In the genomic region with DNA sequence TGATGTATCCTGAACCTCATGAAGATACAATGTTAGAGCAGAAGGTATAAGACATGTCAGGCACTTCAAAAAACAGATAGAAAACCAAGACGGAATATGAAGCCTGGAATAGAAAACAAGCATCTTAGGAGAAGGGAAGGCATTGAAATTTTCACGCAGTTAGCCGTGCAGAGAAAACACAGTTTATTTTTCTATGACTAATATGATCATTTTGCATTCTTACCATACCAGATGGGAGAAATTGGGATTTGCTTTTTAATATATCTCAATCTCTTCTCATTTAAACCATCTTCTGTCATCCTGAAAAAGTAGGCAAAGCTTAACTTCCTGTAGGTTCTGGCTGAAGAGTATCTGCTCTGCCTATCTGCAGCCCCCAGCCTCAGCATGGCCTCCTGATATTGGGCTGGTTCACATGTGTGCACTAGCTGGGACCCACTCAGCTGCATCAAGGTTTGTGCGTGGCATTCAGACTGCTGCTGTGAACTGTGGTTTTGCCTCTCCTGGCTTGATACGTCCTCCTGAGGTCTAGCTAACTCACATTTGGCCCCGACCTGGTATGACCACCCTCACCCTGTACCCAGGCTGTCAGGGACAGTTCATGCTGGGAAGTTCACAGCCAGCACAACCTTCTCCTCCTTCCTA, we compare ENCODE assay signal across 18 cellular contexts.
DNase-seq lines count a peak whose midpoint lies in the region; ATAC-seq, FAIRE-seq and TF ChIP-seq lines count a peak whose summit lies in the region.
"Had no signal": no experiment of that assay in that cellular context is flagged by ENCODE, and none has a peak within 500 bp of the region (broad histone marks: within the 10 kb centered on the region; RNA-seq: fewer than 3 reads in every experiment).

No MANE protein-coding gene starts in this region.

- dilution Hi-C loops in keratinocyte (cut with MboI; ENCODE audit: extremely low pct_ligation_motif_present, low sequenced_read_pairs) = no loop called here

- no peaks in the 10 kb centered on the region for H3K9me3 ChIP-seq in keratinocyte (ENCODE audit: control insufficient read depth, low read depth, low read length)
- H3K9me3 ChIP-seq in effector memory CD4-positive, alpha-beta T cell (ENCODE audit: control insufficient read depth, low read length) = no peaks in the 10 kb centered on the region
- H3K9me3 ChIP-seq: prostate gland, thyroid gland had no signal

- TF ChIP-seq CTCF in MCF 10A (IDR thresholded peaks at IDR 0.05; ENCODE audit: unreplicated experiment) (no peak), keratinocyte (optimal IDR thresholded peaks at IDR 0.05 in 1 of 3, IDR thresholded peaks at IDR 0.05 in 1 of 3, conservative IDR thresholded peaks at IDR 0.05 in 1 of 3; ENCODE audit: extremely low read depth in 1 of 3, insufficient read depth in 2 of 3, low read length in 3 of 3) (no peak)

- H3K4me2 ChIP-seq in keratinocyte (ENCODE audit: control insufficient read depth, extremely low read depth, insufficient read depth, low read depth, low read length) = no peak overlapping the region

- POLR2A ChIA-PET in MCF 10A (lab: Yijun Ruan, JAX) = interaction anchor here (0.6 to 1.1 kb wide), 2 partner anchors 13 to 15 kb away, joined by 3 to 4 read pairs; no protein-coding TSS in a partner anchor

- peak; percentile 16 for ATAC-seq in stimulated activated effector memory CD8-positive, alpha-beta T cell treated with anti-CD3 and anti-CD28 coated beads, Interleukin-12 subunit alpha, Interleukin-12 subunit beta, amount 100 ng/mL, for 72 hours
- ATAC-seq in GM21381 (IDR thresholded peaks at IDR 0.05; ENCODE audit: unreplicated experiment) = no peak
- ATAC-seq: esophagus mucosa; naive thymus-derived CD4-positive, alpha-beta T cell; T-helper 17 cell had no signal

- H3K4me3 ChIP-seq in keratinocyte (ENCODE audit: control insufficient read depth in 2 of 3, extremely low read depth in 1 of 3, insufficient read depth in 2 of 3, low read depth in 1 of 3, low read length in 3 of 3) = no peak overlapping the region
- no peak overlapping the region for H3K4me3 ChIP-seq in effector memory CD4-positive, alpha-beta T cell (ENCODE audit: insufficient read depth, low read depth, low read length, poor library complexity, severe bottlenecking)
- H3K4me3 ChIP-seq: left ventricle myocardium inferior, prostate gland, thyroid gland had no signal

- CTCF ChIA-PET in MCF 10A (lab: Yijun Ruan, JAX) = interaction anchor here (0.6 kb wide), 1 partner anchor 45 kb away, joined by 5 read pairs; no protein-coding TSS in a partner anchor

- no peaks in the 10 kb centered on the region for H3K9me1 ChIP-seq in keratinocyte (ENCODE audit: control insufficient read depth, extremely low read depth, insufficient read depth, low read length)

- no peak for FAIRE-seq in keratinocyte (lab: Jason Lieb, UNC)

- peaks cover 7% of the 10 kb centered on the region for H3K36me3 Mint-ChIP-seq in MCF 10A (ENCODE audit: insufficient read depth, unreplicated experiment)
- no peaks in the 10 kb centered on the region for H3K36me3 Mint-ChIP-seq in stimulated activated effector memory CD8-positive, alpha-beta T cell treated with anti-CD3 and anti-CD28 coated beads, Interleukin-12 subunit alpha, Interleukin-12 subunit beta, amount 100 ng/mL, for 72 hours
- H3K36me3 Mint-ChIP-seq: activated naive CD8-positive, alpha-beta T cell; naive thymus-derived CD4-positive, alpha-beta T cell had no signal

- H4K20me1 ChIP-seq in keratinocyte (ENCODE audit: control insufficient read depth, extremely low read depth, insufficient read depth, low read length) = no peaks in the 10 kb centered on the region

- H3K4me3 Mint-ChIP-seq in MCF 10A (ENCODE audit: unreplicated experiment) = peak overlapping the region; percentile 56
- H3K4me3 Mint-ChIP-seq in stimulated activated effector memory CD8-positive, alpha-beta T cell treated with anti-CD3 and anti-CD28 coated beads, Interleukin-12 subunit alpha, Interleukin-12 subunit beta, amount 100 ng/mL, for 72 hours = no peak overlapping the region
- H3K4me3 Mint-ChIP-seq: activated naive CD8-positive, alpha-beta T cell; naive thymus-derived CD4-positive, alpha-beta T cell; T-helper 17 cell had no signal

- H3K27ac Mint-ChIP-seq in MCF 10A (ENCODE audit: low read depth, unreplicated experiment) = peak overlapping the region; percentile 94
- no peak overlapping the region for H3K27ac Mint-ChIP-seq in stimulated activated effector memory CD8-positive, alpha-beta T cell treated with anti-CD3 and anti-CD28 coated beads, Interleukin-12 subunit alpha, Interleukin-12 subunit beta, amount 100 ng/mL, for 72 hours
- H3K27ac Mint-ChIP-seq: activated naive CD8-positive, alpha-beta T cell; naive thymus-derived CD4-positive, alpha-beta T cell; T-helper 17 cell had no signal

- no peaks in the 10 kb centered on the region for H3K27me3 ChIP-seq in keratinocyte (ENCODE audit: control insufficient read depth, extremely low read depth, insufficient read depth, low read length)
- no peaks in the 10 kb centered on the region for H3K27me3 ChIP-seq in effector memory CD4-positive, alpha-beta T cell (replicated peaks; ENCODE audit: control insufficient read depth, insufficient read depth, low read length, poor library complexity, severe bottlenecking)
- H3K27me3 ChIP-seq: thyroid gland had no signal

- DNase-seq in ELR (ENCODE audit: low read depth) (peak; percentile 10), MCF 10A (ENCODE audit: unreplicated experiment) (peak; percentile 26), keratinocyte (ENCODE audit: low read depth, low spot score) (no peak), COLO829 (ENCODE audit: low spot score) (no peak), DMS153 (lab: John Stamatoyannopoulos, UW) (no peak)
- DNase-seq in stimulated activated effector memory CD8-positive, alpha-beta T cell treated with anti-CD3 and anti-CD28 coated beads, Interleukin-12 subunit alpha, Interleukin-12 subunit beta, amount 100 ng/mL, for 72 hours (ENCODE audit: low spot score in 2 of 2) = no peak
- no peak for DNase-seq in effector memory CD4-positive, alpha-beta T cell
- DNase-seq: activated CD4-positive, CD25-positive, alpha-beta regulatory T cell treated with anti-CD3 and anti-CD28 coated beads, Interleukin-2, amount 50 U/mL, for 72 hours; activated CD8-positive, alpha-beta memory T cell treated with anti-CD3 and anti-CD28 coated beads, Interleukin-2, amount 50 U/mL, for 48 hours; Calu3; naive thymus-derived CD4-positive, alpha-beta T cell; T-helper 17 cell had no signal

- no peak overlapping the region for H3K27ac ChIP-seq in keratinocyte (ENCODE audit: control insufficient read depth, insufficient read depth, low read length)
- no peak overlapping the region for H3K27ac ChIP-seq in effector memory CD4-positive, alpha-beta T cell (ENCODE audit: insufficient read depth, low read length, poor library complexity, severe bottlenecking)
- H3K27ac ChIP-seq: left ventricle myocardium inferior, prostate gland, thyroid gland had no signal

- no peaks in the 10 kb centered on the region for H3K36me3 ChIP-seq in keratinocyte (ENCODE audit: control insufficient read depth in 2 of 2, extremely low read depth in 1 of 2, insufficient read depth in 2 of 2, low read length in 2 of 2)
- no peaks in the 10 kb centered on the region for H3K36me3 ChIP-seq in effector memory CD4-positive, alpha-beta T cell (ENCODE audit: control insufficient read depth, insufficient read depth, low read length)
- H3K36me3 ChIP-seq: left ventricle myocardium inferior, prostate gland, thyroid gland had no signal

- intact Hi-C loops in MCF 10A (cut with micrococcal nuclease) = no loop called here

- peaks cover 13% of the 10 kb centered on the region for H3K9me3 Mint-ChIP-seq in MCF 10A (ENCODE audit: unreplicated experiment)
- H3K9me3 Mint-ChIP-seq in stimulated activated effector memory CD8-positive, alpha-beta T cell treated with anti-CD3 and anti-CD28 coated beads, Interleukin-12 subunit alpha, Interleukin-12 subunit beta, amount 100 ng/mL, for 72 hours = peaks cover 4% of the 10 kb centered on the region

- H3K4me1 Mint-ChIP-seq in MCF 10A (ENCODE audit: insufficient read depth, unreplicated experiment) = peaks cover 45% of the 10 kb centered on the region
- H3K4me1 Mint-ChIP-seq in stimulated activated effector memory CD8-positive, alpha-beta T cell treated with anti-CD3 and anti-CD28 coated beads, Interleukin-12 subunit alpha, Interleukin-12 subunit beta, amount 100 ng/mL, for 72 hours = no peaks in the 10 kb centered on the region
- H3K4me1 Mint-ChIP-seq: naive thymus-derived CD4-positive, alpha-beta T cell; T-helper 17 cell had no signal

- H3K9ac ChIP-seq in keratinocyte (ENCODE audit: control insufficient read depth, extremely low read depth, insufficient read depth, low read length) = no peak overlapping the region

- BruUV-seq in MCF 10A (replicated peaks; lab: Mats Ljungman, UMichigan) = no TSS peak

- no peaks in the 10 kb centered on the region for H3K27me3 Mint-ChIP-seq in MCF 10A (ENCODE audit: insufficient read depth, unreplicated experiment)
- H3K27me3 Mint-ChIP-seq: activated naive CD8-positive, alpha-beta T cell; naive thymus-derived CD4-positive, alpha-beta T cell; T-helper 17 cell had no signal

- H3K79me2 ChIP-seq in keratinocyte (ENCODE audit: control insufficient read depth, insufficient read depth, low read length) = no peaks in the 10 kb centered on the region

- H2AFZ ChIP-seq in keratinocyte (ENCODE audit: control insufficient read depth, low read length) = peak overlapping the region; percentile 57

- peaks cover 5% of the 10 kb centered on the region for H3K4me1 ChIP-seq in keratinocyte (ENCODE audit: control insufficient read depth, extremely low read depth, insufficient read depth, low read length)
- H3K4me1 ChIP-seq in effector memory CD4-positive, alpha-beta T cell (ENCODE audit: control insufficient read depth, insufficient read depth, low read length, poor library complexity, severe bottlenecking) = no peaks in the 10 kb centered on the region
- H3K4me1 ChIP-seq: left ventricle myocardium inferior, prostate gland had no signal

Comparison
In these comparisons a context has a peak if more than half of its experiments do, and no peak if none do; other contexts are left out.
1. DNase-seq: peak in ELR (single experiment) and MCF 10A (single experiment); none in keratinocyte (single experiment), stimulated activated effector memory CD8-positive, alpha-beta T cell treated with anti-CD3 and anti-CD28 coated beads, Interleukin-12 subunit alpha, Interleukin-12 subunit beta, amount 100 ng/mL, for 72 hours (0 of 2), effector memory CD4-positive, alpha-beta T cell (0 of 3), COLO829 (single experiment) and DMS153 (single experiment).